In genomic region chr1:183932412-183932811, GRCh38 we compare ENCODE assay signal across 10 cellular contexts.
DNase-seq lines count a peak whose midpoint lies in the region; ATAC-seq and TF ChIP-seq lines count a peak whose summit lies in the region.
"Had no signal": no experiment of that assay in that cellular context is flagged by ENCODE, and none has a peak within 500 bp of the region (broad histone marks: within the 10 kb centered on the region; RNA-seq: fewer than 3 reads in every experiment).

No MANE protein-coding gene starts in this region.

- H2BK15ac ChIP-seq in mesenchymal stem cell (ENCODE audit: low read depth, poor library complexity, severe bottlenecking): peak overlapping the region; percentile 68

- no peaks in the 10 kb centered on the region for H3F3A ChIP-seq in SK-N-SH (replicated peaks; ENCODE audit: insufficient read depth)

- H2AFZ ChIP-seq in SK-N-SH (ENCODE audit: low read depth) (no peak overlapping the region), mesenchymal stem cell (ENCODE audit: low read depth, low read length) (no peak overlapping the region)

- no peaks in the 10 kb centered on the region for H3K9me2 ChIP-seq in SK-N-SH

- H3K4me1 ChIP-seq in SK-N-SH (ENCODE audit: control insufficient read depth in 1 of 2, insufficient read depth in 2 of 2, low read depth in 1 of 2, low read length in 1 of 2): peaks cover 0 to 13% of the 10 kb centered on the region in 2 experiments; a peak in 2 of 4 replicates
- H3K4me1 ChIP-seq in mesenchymal stem cell (ENCODE audit: control insufficient read depth, insufficient read depth, low read depth, low read length): peaks cover 3% of the 10 kb centered on the region
- H3K4me1 ChIP-seq in thyroid gland: no peaks in the 10 kb centered on the region

- no peak overlapping the region for H3K9ac ChIP-seq in SK-N-SH
- peak overlapping the region; percentile 12 for H3K9ac ChIP-seq in mesenchymal stem cell (ENCODE audit: low read length)

- no peak overlapping the region; the same call in 1 of the 2 replicates for H3K4me2 ChIP-seq in SK-N-SH
- no peak overlapping the region for H3K4me2 ChIP-seq in mesenchymal stem cell (ENCODE audit: low read length, poor library complexity, severe bottlenecking)

- WGBS in SK-N-SH (ENCODE audit: low lambda C conversion rate): 68% methylated on average over 11 of the region's 15 CpGs
- 84% methylated on average over 15 of the region's 15 CpGs for whole genome bisulfite sequencing in mesenchymal stem cell
- 20 to 60% methylated on average over 1 to 15 of the region's 15 CpGs for WGBS in thyroid gland, 2 donors

- H3K4me3 ChIP-seq in SK-N-SH (ENCODE audit: low read depth in 2 of 2, low read length in 1 of 2): no peak overlapping the region
- peak overlapping the region in 1 of 2 experiments; percentile 22 for H3K4me3 ChIP-seq in mesenchymal stem cell (ENCODE audit: insufficient read depth in 1 of 2, low read depth in 1 of 2, low read length in 2 of 2)
- no peak overlapping the region for H3K4me3 ChIP-seq in thyroid gland (replicated peaks in 1 of 3)

- H4K20me1 ChIP-seq in SK-N-SH (ENCODE audit: insufficient read depth): no peaks in the 10 kb centered on the region

- no peak for TF ChIP-seq POLR2A in thyroid gland (IDR thresholded peaks at IDR 0.05)

- no peak overlapping the region for H2BK5ac ChIP-seq in mesenchymal stem cell (ENCODE audit: low read depth, low read length, poor library complexity, severe bottlenecking)

- H2BK120ac ChIP-seq in mesenchymal stem cell (ENCODE audit: low read depth, low read length): no peak overlapping the region

- intact Hi-C loops in thyroid gland (cut with DNase I): no loop called here

- no peak overlapping the region for H2AK5ac ChIP-seq in mesenchymal stem cell (ENCODE audit: low read length, severe bottlenecking)

- TF ChIP-seq EP300 in SK-N-SH (IDR thresholded peaks at IDR 0.05; ENCODE audit: borderline replicate concordance in 1 of 2, low read depth in 1 of 2, low read length in 1 of 2): no peak

- H3K27me3 ChIP-seq in SK-N-SH (ENCODE audit: insufficient read depth) (no peaks in the 10 kb centered on the region), mesenchymal stem cell (ENCODE audit: control insufficient read depth in 1 of 2, insufficient read depth in 1 of 2, low read length in 2 of 2) (no peaks in the 10 kb centered on the region), thyroid gland (no peaks in the 10 kb centered on the region)

- no peaks in the 10 kb centered on the region for H3K79me1 ChIP-seq in mesenchymal stem cell (replicated peaks; ENCODE audit: low read length, poor library complexity, severe bottlenecking)

- H3K14ac ChIP-seq in mesenchymal stem cell (ENCODE audit: low read length in 2 of 2): no peak overlapping the region

- no peaks in the 10 kb centered on the region for H3K79me2 ChIP-seq in SK-N-SH (ENCODE audit: insufficient read depth)

- no peak overlapping the region for H4K8ac ChIP-seq in mesenchymal stem cell (ENCODE audit: low read length)

- no peak for TF ChIP-seq CTCF in SK-N-SH (IDR thresholded peaks at IDR 0.05)
- no peak for TF ChIP-seq CTCF in thyroid gland (IDR thresholded peaks at IDR 0.05)

- no peak for ATAC-seq in activated CD4-positive, CD25-positive, alpha-beta regulatory T cell treated with anti-CD3 and anti-CD28 coated beads, Interleukin-2, amount 50 U/mL, for 24 hours
- ATAC-seq: activated CD8-positive, alpha-beta T cell treated with anti-CD3 and anti-CD28 coated beads, Interleukin-2, amount 10 ng/mL, durations not matched to agents 7 days and 5 days had no signal

- H4K91ac ChIP-seq in mesenchymal stem cell (ENCODE audit: low read length): no peak overlapping the region

- no peak overlapping the region for H3K23ac ChIP-seq in mesenchymal stem cell (ENCODE audit: low read length in 2 of 2)

- H2BK12ac ChIP-seq in mesenchymal stem cell (ENCODE audit: low read length in 2 of 2): no peak overlapping the region

- H3K4ac ChIP-seq in mesenchymal stem cell (ENCODE audit: low read depth in 1 of 2, low read length in 2 of 2): no peak overlapping the region

- no peak overlapping the region for H3K18ac ChIP-seq in mesenchymal stem cell (ENCODE audit: low read depth in 1 of 2, low read length in 2 of 2)

- CTCF ChIA-PET in SK-N-SH (lab: Yijun Ruan, JAX): interaction anchor here (2.0 to 2.2 kb wide), 2 partner anchors 17 to 277 kb away, joined by 8 to 13 read pairs; no protein-coding TSS in a partner anchor

- TF ChIP-seq RAD21 in SK-N-SH (IDR thresholded peaks at IDR 0.05; ENCODE audit: low read length): no peak

- peaks cover 0 to 10% of the 10 kb centered on the region in 2 experiments for H3K36me3 ChIP-seq in SK-N-SH (replicated peaks in 1 of 2; ENCODE audit: control insufficient read depth in 1 of 2, insufficient read depth in 2 of 2, low read length in 1 of 2)
- H3K36me3 ChIP-seq in mesenchymal stem cell (ENCODE audit: control insufficient read depth in 1 of 2, insufficient read depth in 2 of 2, low read depth in 1 of 2, low read length in 2 of 2): peaks cover 3 to 24% of the 10 kb centered on the region in 2 experiments
- H3K36me3 ChIP-seq in thyroid gland: no peaks in the 10 kb centered on the region

- POLR2A ChIA-PET in SK-N-SH (lab: Yijun Ruan, JAX): no interaction called here

- DNase-seq in SK-N-SH (no peak), fibroblast of gingiva (ENCODE audit: low read depth) (peak; percentile 80), mesenchymal stem cell (no peak), thyroid gland (peak; percentile 16 to 20), NCI-H69 (lab: John Stamatoyannopoulos, UW) (no peak), glomerular visceral epithelial cell (ENCODE audit: extremely low spot score) (no peak), Kasumi-1 (lab: John Stamatoyannopoulos, UW) (no peak)
- DNase-seq: activated CD8-positive, alpha-beta T cell treated with anti-CD3 and anti-CD28 coated beads, Interleukin-2, amount 10 ng/mL, durations not matched to agents 7 days and 5 days had no signal

- H3K9me3 ChIP-seq in SK-N-SH: no peaks in the 10 kb centered on the region
- H3K9me3 ChIP-seq in mesenchymal stem cell (ENCODE audit: control insufficient read depth, low read length): no peaks in the 10 kb centered on the region
- no peaks in the 10 kb centered on the region for H3K9me3 ChIP-seq in thyroid gland

- H3K27ac ChIP-seq in SK-N-SH (ENCODE audit: low read depth in 2 of 2, low read length in 1 of 2) (no peak overlapping the region; a peak in 1 of 4 replicates), mesenchymal stem cell (ENCODE audit: low read length, poor library complexity, severe bottlenecking) (no peak overlapping the region), thyroid gland (no peak overlapping the region)
- H3K27ac ChIP-seq: epithelial cell of prostate had no signal

TF ChIP-seq in SK-N-SH, 30 proteins besides CTCF, POLR2A, EP300 and RAD21 (continues in another document):
- TF ChIP-seq RFX5 (IDR thresholded peaks at IDR 0.05; ENCODE audit: low read length) (no peak), TCF12 (IDR thresholded peaks at IDR 0.05) (peak; percentile 25; the same call in 1 of the 2 replicates), TAF1 (IDR thresholded peaks at IDR 0.05; ENCODE audit: borderline replicate concordance, low read depth, low read length) (no peak), MEF2A (IDR thresholded peaks at IDR 0.05; ENCODE audit: borderline replicate concordance, low read depth) (no peak), EZH2phosphoT487 (IDR thresholded peaks at IDR 0.05; ENCODE audit: borderline replicate concordance, low read depth) (no peak), NFIC (IDR thresholded peaks at IDR 0.05; ENCODE audit: borderline replicate concordance) (peak; percentile 82), ELF1 (IDR thresholded peaks at IDR 0.05) (no peak), SMC3 (IDR thresholded peaks at IDR 0.05; ENCODE audit: low read depth, low read length) (no peak), IRF3 (IDR thresholded peaks at IDR 0.05; ENCODE audit: low read depth, low read length) (no peak), USF1 (IDR thresholded peaks at IDR 0.05; ENCODE audit: borderline replicate concordance, low read depth) (no peak), FOSL2 (IDR thresholded peaks at IDR 0.05; ENCODE audit: borderline replicate concordance, low read depth) (peak; percentile 58; the same call in 1 of the 2 replicates), FOXM1 (IDR thresholded peaks at IDR 0.05; ENCODE audit: low read depth) (no peak), JUND (IDR thresholded peaks at IDR 0.05) (0 out of 2 replicates have a peak, but pooled peaks have one; percentile 22)

Comparison
In these comparisons a context has a peak if more than half of its experiments do, and no peak if none do; other contexts are left out.
1. DNase-seq: peak in fibroblast of gingiva (single experiment) and thyroid gland (2 of 2); none in SK-N-SH (single experiment), mesenchymal stem cell (single experiment), NCI-H69 (single experiment), glomerular visceral epithelial cell (single experiment) and Kasumi-1 (0 of 2).